Comparison of ENCODE assay signal across 8 cellular contexts in the genomic region with DNA sequence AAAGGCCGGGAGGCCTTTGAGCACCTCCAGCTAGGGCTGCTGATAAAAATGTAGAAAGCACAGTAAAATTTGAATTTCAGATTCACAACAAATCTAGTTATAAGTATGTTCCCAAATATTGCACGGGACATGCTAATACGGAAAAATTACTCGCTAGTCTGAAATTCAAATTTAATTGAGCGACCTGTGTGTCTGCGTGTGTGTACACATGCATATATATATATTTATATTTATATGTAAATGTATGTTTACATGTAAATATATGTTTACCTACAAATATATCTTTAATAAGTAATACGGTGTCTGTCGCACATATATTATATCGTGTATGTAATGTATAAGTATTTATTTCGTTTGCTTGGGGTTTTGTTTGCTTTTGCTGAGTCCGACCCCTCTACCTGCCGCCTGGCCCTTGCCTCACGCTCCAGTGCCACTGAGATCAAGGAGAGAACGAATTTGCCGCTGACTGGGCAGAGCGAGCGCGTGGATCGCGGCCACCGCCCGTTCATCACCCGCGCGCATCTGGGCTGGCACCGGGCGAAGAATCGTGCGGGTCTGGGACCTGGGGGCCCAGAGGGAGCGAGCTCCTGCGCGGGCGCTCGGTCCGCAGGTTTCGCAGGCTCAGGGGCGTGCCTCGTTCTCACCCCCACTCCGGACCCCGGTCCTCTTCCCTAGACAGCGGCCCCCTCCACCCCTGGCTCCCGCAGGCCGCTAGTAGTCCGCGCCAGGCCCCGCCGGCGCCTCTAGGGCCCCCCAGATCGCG. TPM values are rescaled to one million over a fixed set of nuclear protein-coding genes. Genes with fewer than 3 reads are reported as not detected.
A peak's percentile ranks its signal among the peaks of the same experiment; 100 is the strongest.
DNase-seq lines count a peak whose midpoint lies in the region; ATAC-seq and TF ChIP-seq lines count a peak whose summit lies in the region.

No MANE protein-coding gene starts in this region.

- WGBS in heart left ventricle, 4 donors = 8 to 15% (median 9%) methylated on average over 20 to 50 of the region's 50 CpGs

- intact Hi-C loops in heart left ventricle (cut with DNase I) (no loop called here), left cardiac atrium (cut with DNase I) (no loop called here), breast epithelium (cut with DNase I; ENCODE audit: low total_unique reads) (no loop called here), vagina (cut with DNase I) (no loop called here)

- H3K4me1 ChIP-seq in heart left ventricle = peaks cover 6 to 48% (median 30%) of the 10 kb centered on the region in 12 donors
- peaks cover 6 to 7% of the 10 kb centered on the region in 2 donors for H3K4me1 ChIP-seq in breast epithelium
- peaks cover 23% of the 10 kb centered on the region for H3K4me1 ChIP-seq in mucosa of stomach (ENCODE audit: control insufficient read depth, insufficient read depth, low read length)
- H3K4me1 ChIP-seq in vagina = peaks cover 33% of the 10 kb centered on the region

- H3K4me3 ChIP-seq in heart left ventricle (peak overlapping the region; percentile 5 to 99 (median 88)), breast epithelium (peak overlapping the region; percentile 81 to 96 (median 88)), mucosa of stomach (ENCODE audit: low read length) (peak overlapping the region; percentile 74), vagina (peak overlapping the region; percentile 76 to 81)

- H3K27me3 ChIP-seq in heart left ventricle (peaks cover 26 to 54% (median 34%) of the 10 kb centered on the region in 9 donors), breast epithelium (peaks cover 22 to 45% of the 10 kb centered on the region in 2 donors), mucosa of stomach (ENCODE audit: control insufficient read depth, insufficient read depth, low read length) (peaks cover 52% of the 10 kb centered on the region), vagina (peaks cover 14% of the 10 kb centered on the region)

- H3K9ac ChIP-seq in mucosa of stomach (ENCODE audit: low read length) = no peak overlapping the region

- TF ChIP-seq CTCF in heart left ventricle (IDR thresholded peaks at IDR 0.05) = no peak
- no peak for TF ChIP-seq CTCF in breast epithelium (IDR thresholded peaks at IDR 0.05)
- TF ChIP-seq CTCF in vagina (IDR thresholded peaks at IDR 0.05) = no peak

- H3K36me3 ChIP-seq in heart left ventricle (peaks cover 0 to 26% (median 21%) of the 10 kb centered on the region in 9 donors), breast epithelium (no peaks in the 10 kb centered on the region), mucosa of stomach (ENCODE audit: control insufficient read depth, insufficient read depth, low read length) (no peaks in the 10 kb centered on the region), vagina (no peaks in the 10 kb centered on the region)

- DNase-seq in heart left ventricle (peak in 1 of 5 donors; percentile 25), left cardiac atrium (no peak), breast epithelium (ENCODE audit: low spot score in 2 of 2) (no peak), vagina (ENCODE audit: extremely low spot score in 2 of 2) (no peak), NCI-H187 treated with DMSO at 0.1 percent for 48 hours (lab: John Stamatoyannopoulos, UW) (no peak), T1000 (lab: John Stamatoyannopoulos, UW) (no peak)
- DNase-seq in stimulated activated CD4-positive, alpha-beta T cell treated with anti-CD3 and anti-CD28 coated beads, Interleukin-12 subunit alpha, Interleukin-12 subunit beta, amount 100 ng/mL, for 4 hours = no peak

- no peaks in the 10 kb centered on the region for H3K9me3 ChIP-seq in heart left ventricle
- no peaks in the 10 kb centered on the region for H3K9me3 ChIP-seq in breast epithelium
- H3K9me3 ChIP-seq in mucosa of stomach (ENCODE audit: control insufficient read depth, low read length) = no peaks in the 10 kb centered on the region
- no peaks in the 10 kb centered on the region for H3K9me3 ChIP-seq in vagina

- TF ChIP-seq POLR2A in heart left ventricle (IDR thresholded peaks at IDR 0.05) (no peak), breast epithelium (IDR thresholded peaks at IDR 0.05) (no peak), vagina (IDR thresholded peaks at IDR 0.05) (no peak)

- no peak for ATAC-seq in heart left ventricle
- no peak for ATAC-seq in left cardiac atrium

- H3K27ac ChIP-seq in heart left ventricle (no peak overlapping the region), breast epithelium (no peak overlapping the region), vagina (no peak overlapping the region)

RNA-seq across cellular contexts. Expression of a gene that starts 0.5 kb away (rescaled TPM):
- total RNA-seq in heart left ventricle (10 to 100 TPM in 6 of 9 donors, 1 to 10 TPM in 3; 8.5 to 21.6 (median 11.3) TPM), left cardiac atrium (10 to 100 TPM; 11.3 to 11.8 TPM), breast epithelium (10 to 100 TPM; 19.3 to 23.6 (median 20.2) TPM), vagina (23.3 TPM)
- 10 to 100 TPM in 1 of 2 donors, 1 to 10 TPM in 1; 9.3 to 18.0 TPM for polyA plus RNA-seq in heart left ventricle

RNA-seq across cellular contexts. Expression of a gene that starts 1.9 kb away (rescaled TPM):
- total RNA-seq in heart left ventricle (under 1 TPM in 3 of 9 donors, not detected in 6; 0.15 to 0.53 (median 0.19) TPM), left cardiac atrium (under 1 TPM in 1 of 2 donors, not detected in 1; 0.06 TPM), breast epithelium (1 to 10 TPM in 1 of 3 donors, under 1 TPM in 1, not detected in 1; 0.66 to 1.0 TPM), vagina (8.1 TPM)
- polyA plus RNA-seq in heart left ventricle = under 1 TPM; 0.01 to 0.11 TPM

RNA-seq across cellular contexts. Expression of a gene that starts 25.6 kb away (rescaled TPM):
- total RNA-seq in heart left ventricle = 10 to 100 TPM; 32.0 to 58.0 (median 48.8) TPM
- 10 to 100 TPM; 24.2 to 48.8 TPM for polyA plus RNA-seq in heart left ventricle
- total RNA-seq in left cardiac atrium = 10 to 100 TPM; 41.3 to 42.6 TPM
- total RNA-seq in breast epithelium = 10 to 100 TPM; 32.4 to 56.8 (median 34.5) TPM
- 44.9 TPM for total RNA-seq in vagina

RNA-seq across cellular contexts. Expression of a gene that starts 39.1 kb away (rescaled TPM):
- total RNA-seq in heart left ventricle = 10 to 100 TPM in 2 of 9 donors, 1 to 10 TPM in 7; 1.9 to 16.2 (median 5.9) TPM
- 1 to 10 TPM; 2.0 to 4.3 TPM for polyA plus RNA-seq in heart left ventricle
- total RNA-seq in left cardiac atrium = 10 to 100 TPM; 12.4 to 15.8 TPM
- 10 to 100 TPM; 19.3 to 32.1 (median 24.2) TPM for total RNA-seq in breast epithelium
- 37.6 TPM for total RNA-seq in vagina
